In the genomic region with DNA sequence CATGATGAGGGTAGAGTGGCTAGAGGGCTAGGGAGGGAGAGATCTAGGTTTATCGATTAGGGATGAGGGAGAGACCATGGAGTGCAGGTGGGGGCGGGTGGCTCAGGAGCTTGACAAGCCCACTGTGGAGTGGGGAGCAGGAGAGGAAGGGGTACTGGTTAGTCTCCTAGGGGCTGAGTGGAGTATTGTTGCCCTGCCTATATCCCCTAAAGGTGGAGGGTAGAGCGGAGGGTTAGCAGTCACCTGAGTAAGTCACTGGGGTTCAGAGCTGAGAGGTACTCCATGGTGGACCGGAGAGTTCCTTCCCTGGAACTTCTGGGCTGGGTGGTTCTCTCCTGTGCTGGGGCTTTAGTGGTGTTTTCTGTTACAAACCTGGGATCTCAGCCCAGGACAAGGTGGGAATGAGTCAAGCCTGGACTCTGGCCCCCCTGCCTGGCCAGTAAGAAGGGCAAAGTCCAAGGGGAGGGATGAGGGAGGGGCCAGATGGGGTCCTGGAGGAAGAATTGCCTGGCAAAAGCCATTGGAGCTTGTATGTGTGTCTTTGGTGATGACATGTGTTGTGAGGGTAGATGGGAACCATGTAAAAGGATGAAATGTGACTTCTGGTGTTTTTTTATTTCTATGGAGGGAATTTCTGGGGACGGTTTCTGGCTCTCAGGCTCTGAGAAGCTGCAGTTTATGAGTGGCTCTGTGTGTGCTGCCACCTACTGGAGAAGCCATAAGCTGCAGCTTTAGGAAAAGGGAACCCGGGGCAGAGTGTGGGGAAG, we compare ENCODE assay signal across 8 cellular contexts. TPM values are rescaled to one million over a fixed set of nuclear protein-coding genes. Genes with fewer than 3 reads are reported as not detected.
A peak's percentile ranks its signal among the peaks of the same experiment; 100 is the strongest.
DNase-seq lines count a peak whose midpoint lies in the region; ATAC-seq and TF ChIP-seq lines count a peak whose summit lies in the region.

A gene with protein sequence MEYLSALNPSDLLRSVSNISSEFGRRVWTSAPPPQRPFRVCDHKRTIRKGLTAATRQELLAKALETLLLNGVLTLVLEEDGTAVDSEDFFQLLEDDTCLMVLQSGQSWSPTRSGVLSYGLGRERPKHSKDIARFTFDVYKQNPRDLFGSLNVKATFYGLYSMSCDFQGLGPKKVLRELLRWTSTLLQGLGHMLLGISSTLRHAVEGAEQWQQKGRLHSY (minus strand): TSS at position 403 of the 767 bp plus-strand sequence. CDS start 119 bp downstream, at position 284.

- 41 to 60% (median 60%) methylated on average over 6 of the region's 6 CpGs for WGBS in adipose tissue, 3 donors
- 57% methylated on average over 6 of the region's 6 CpGs for WGBS in prostate gland

- H3K9me3 ChIP-seq in Karpas-422 (ENCODE audit: low read length), result no peaks in the 10 kb centered on the region
- no peaks in the 10 kb centered on the region for H3K9me3 ChIP-seq in prostate gland

- no peak within 1 kb of the TSS for H3K27ac ChIP-seq in Karpas-422 (ENCODE audit: low read length)
- H3K27ac ChIP-seq in adipose tissue (ENCODE audit: low read depth, low read length), result no peak within 1 kb of the TSS
- no peak within 1 kb of the TSS for H3K27ac ChIP-seq in prostate gland

- ATAC-seq in HG02870 (IDR thresholded peaks at IDR 0.05; ENCODE audit: unreplicated experiment), result no peak

- H4K20me1 ChIP-seq in Karpas-422 (ENCODE audit: insufficient read depth, low read depth, low read length), result no peaks in the 10 kb centered on the region; the same call in 1 of the 2 replicates

- no peak within 1 kb of the TSS for H3K4me2 ChIP-seq in Karpas-422 (ENCODE audit: low read depth, low read length, poor library complexity, severe bottlenecking)

- H3K4me1 ChIP-seq in Karpas-422 (ENCODE audit: low read length), result peaks cover 26% of the 10 kb centered on the region
- peaks cover 8% of the 10 kb centered on the region for H3K4me1 ChIP-seq in prostate gland (replicated peaks)

- no peak within 1 kb of the TSS for H3K9ac ChIP-seq in Karpas-422 (ENCODE audit: low read length)

- TF ChIP-seq POLR2A in prostate gland (IDR thresholded peaks at IDR 0.05), result no peak

- no peak within 1 kb of the TSS for H2AFZ ChIP-seq in Karpas-422 (ENCODE audit: low read length)

- peaks cover 29% of the 10 kb centered on the region; the same call in 1 of the 2 replicates for H3K36me3 ChIP-seq in Karpas-422 (ENCODE audit: insufficient read depth, low read length)
- peaks cover 8 to 19% of the 10 kb centered on the region in 2 donors for H3K36me3 ChIP-seq in prostate gland

- no peaks in the 10 kb centered on the region for H3K9me2 ChIP-seq in Karpas-422 (replicated peaks; ENCODE audit: insufficient read depth, low read length)

- no peak within 1 kb of the TSS for H3K4me3 ChIP-seq in Karpas-422 (ENCODE audit: low read length)
- no peak within 1 kb of the TSS for H3K4me3 ChIP-seq in prostate gland

- peak; percentile 66 to 90 (median 74) for TF ChIP-seq CTCF in prostate gland (IDR thresholded peaks at IDR 0.05)

- H3K79me2 ChIP-seq in Karpas-422 (ENCODE audit: low read length), result peaks cover 10% of the 10 kb centered on the region; the same call in 1 of the 2 replicates

- no peaks in the 10 kb centered on the region for H3K27me3 ChIP-seq in Karpas-422 (ENCODE audit: low read length)
- no peaks in the 10 kb centered on the region for H3K27me3 ChIP-seq in prostate gland (replicated peaks; ENCODE audit: insufficient read depth)

- intact Hi-C loops in cardiac septum (cut with DNase I) (no loop called here), prostate gland (cut with DNase I) (no loop called here)

- DNase-seq in DMS153 treated with DMSO at 0.1 percent for 48 hours (lab: John Stamatoyannopoulos, UW; ENCODE audit: unreplicated experiment) (peak; percentile 4), DMS153 (lab: John Stamatoyannopoulos, UW) (no peak), Karpas-422 (peak; percentile 90), T follicular helper cell (ENCODE audit: low read depth) (peak; percentile 46), cardiac septum (ENCODE audit: low spot score) (peak; percentile 82), prostate gland (ENCODE audit: low spot score) (peak; percentile 28)

RNA-seq across cellular contexts. Expression of the gene that starts here (rescaled TPM):
- total RNA-seq in Karpas-422 (2014; rRNA removed; shearing (Covaris generic); ENCODE audit: low replicate concordance), result 7.1 and 9.9 TPM in 2 replicates
- 10 to 100 TPM; 10.3 to 18.0 (median 10.6) TPM for polyA plus RNA-seq in adipose tissue
- total RNA-seq in cardiac septum, result 2.4 TPM
- total RNA-seq in prostate gland, result 10 to 100 TPM in 1 of 2 donors, 1 to 10 TPM in 1; 9.1 to 17.8 TPM
